10 cellular contexts compared by ENCODE assay signal in genomic region chr6:10531513-10531912, GRCh38. TPM values are rescaled to one million over a fixed set of nuclear protein-coding genes. Genes with fewer than 3 reads are reported as not detected.
DNase-seq lines count a peak whose midpoint lies in the region; ATAC-seq and TF ChIP-seq lines count a peak whose summit lies in the region.
"Had no signal": no experiment of that assay in that cellular context is flagged by ENCODE, and none has a peak within 500 bp of the region (broad histone marks: within the 10 kb centered on the region; RNA-seq: fewer than 3 reads in every experiment).

No MANE protein-coding gene starts in this region.

- intact Hi-C loops in lower lobe of right lung (cut with DNase I): no loop called here

- TF ChIP-seq POLR2A in Peyer's patch (IDR thresholded peaks at IDR 0.05): no peak

- no peaks in the 10 kb centered on the region for H3K9me3 ChIP-seq in CD4-positive, CD25-positive, alpha-beta regulatory T cell (ENCODE audit: control insufficient read depth in 2 of 2, low read length in 2 of 2)
- H3K9me3 ChIP-seq in lower lobe of right lung (no peaks in the 10 kb centered on the region), Peyer's patch (no peaks in the 10 kb centered on the region)
- H3K9me3 ChIP-seq: esophagus muscularis mucosa had no signal

- peaks cover 35% of the 10 kb centered on the region for H3K4me1 ChIP-seq in CD4-positive, CD25-positive, alpha-beta regulatory T cell (ENCODE audit: control insufficient read depth, insufficient read depth, low read length, poor library complexity, severe bottlenecking)
- peaks cover 65% of the 10 kb centered on the region for H3K4me1 ChIP-seq in lower lobe of right lung
- peaks cover 0 to 17% (median 9%) of the 10 kb centered on the region in 4 donors for H3K4me1 ChIP-seq in Peyer's patch

- H3K4me3 ChIP-seq in CD4-positive, CD25-positive, alpha-beta regulatory T cell (ENCODE audit: low read depth, low read length): peak overlapping the region; percentile 72
- H3K4me3 ChIP-seq in lower lobe of right lung (peak overlapping the region; percentile 55), Peyer's patch (peak overlapping the region in 2 of 4 donors; percentile 56 to 57)
- H3K4me3 ChIP-seq: lung had no signal

- no peaks in the 10 kb centered on the region for H3K9me3 Mint-ChIP-seq in CD4-positive, CD25-positive, alpha-beta regulatory T cell
- H3K9me3 Mint-ChIP-seq in glutamatergic neuron (ENCODE audit: unreplicated experiment): peaks cover 4% of the 10 kb centered on the region

- peaks cover 4% of the 10 kb centered on the region for H3K36me3 Mint-ChIP-seq in CD4-positive, CD25-positive, alpha-beta regulatory T cell
- H3K36me3 Mint-ChIP-seq in glutamatergic neuron (ENCODE audit: unreplicated experiment): no peaks in the 10 kb centered on the region

- TF ChIP-seq CTCF in lower lobe of right lung (IDR thresholded peaks at IDR 0.05) (no peak), glutamatergic neuron (IDR thresholded peaks at IDR 0.05; ENCODE audit: partially characterized antibody, unreplicated experiment) (no peak), Peyer's patch (IDR thresholded peaks at IDR 0.05) (peak in 1 of 6 experiments; percentile 20)

- peaks cover 19 to 71% (median 49%) of the 10 kb centered on the region in 4 donors for H3K4me1 Mint-ChIP-seq in CD4-positive, CD25-positive, alpha-beta regulatory T cell
- H3K4me1 Mint-ChIP-seq in glutamatergic neuron (ENCODE audit: low read depth, unreplicated experiment): no peaks in the 10 kb centered on the region

- no peaks in the 10 kb centered on the region for H3K27me3 Mint-ChIP-seq in CD4-positive, CD25-positive, alpha-beta regulatory T cell
- H3K27me3 Mint-ChIP-seq in glutamatergic neuron (ENCODE audit: unreplicated experiment): peaks cover 2% of the 10 kb centered on the region

- H3K27me3 ChIP-seq in CD4-positive, CD25-positive, alpha-beta regulatory T cell (ENCODE audit: control insufficient read depth, insufficient read depth, low read length): no peaks in the 10 kb centered on the region
- H3K27me3 ChIP-seq in lower lobe of right lung (ENCODE audit: low read depth): no peaks in the 10 kb centered on the region
- H3K27me3 ChIP-seq in Peyer's patch: no peaks in the 10 kb centered on the region
- H3K27me3 ChIP-seq: esophagus muscularis mucosa had no signal

- peak overlapping the region; percentile 79 to 93 (median 86) for H3K4me3 Mint-ChIP-seq in CD4-positive, CD25-positive, alpha-beta regulatory T cell
- no peak overlapping the region for H3K4me3 Mint-ChIP-seq in glutamatergic neuron (ENCODE audit: unreplicated experiment)

- H3K36me3 ChIP-seq in CD4-positive, CD25-positive, alpha-beta regulatory T cell (ENCODE audit: control insufficient read depth, insufficient read depth, low read length): no peaks in the 10 kb centered on the region
- H3K36me3 ChIP-seq in lower lobe of right lung (no peaks in the 10 kb centered on the region), Peyer's patch (no peaks in the 10 kb centered on the region)
- H3K36me3 ChIP-seq: esophagus muscularis mucosa had no signal

- ATAC-seq in CD4-positive, CD25-positive, alpha-beta regulatory T cell (ENCODE audit: low read depth in 2 of 2): no peak
- ATAC-seq in GM21515 (IDR thresholded peaks at IDR 0.05; ENCODE audit: unreplicated experiment) (peak; percentile 19), lower lobe of right lung (peak in 1 of 2 donors; percentile 38), GM18498 (IDR thresholded peaks at IDR 0.05; ENCODE audit: unreplicated experiment) (no peak)

- peak overlapping the region in 2 of 3 donors; percentile 41 to 47 for H3K27ac Mint-ChIP-seq in CD4-positive, CD25-positive, alpha-beta regulatory T cell
- no peak overlapping the region for H3K27ac Mint-ChIP-seq in glutamatergic neuron (ENCODE audit: unreplicated experiment)

- DNase-seq in CD4-positive, CD25-positive, alpha-beta regulatory T cell: no peak
- DNase-seq in SKM-1 (lab: John Stamatoyannopoulos, UW; ENCODE audit: unreplicated experiment): peak; percentile 47
- DNase-seq in lower lobe of right lung: no peak
- DNase-seq in glutamatergic neuron: no peak
- DNase-seq in Peyer's patch: no peak
- no peak for DNase-seq in NCI-H1436 (lab: John Stamatoyannopoulos, UW)

- no peak overlapping the region for H3K27ac ChIP-seq in CD4-positive, CD25-positive, alpha-beta regulatory T cell (ENCODE audit: insufficient read depth, low read length, poor library complexity, severe bottlenecking)
- no peak overlapping the region for H3K27ac ChIP-seq in lower lobe of right lung
- H3K27ac ChIP-seq in Peyer's patch: no peak overlapping the region

RNA-seq across cellular contexts. Expression of gene GCNT2, which starts 10.4 kb away (rescaled TPM):
- 6.9 TPM for total RNA-seq in CD4-positive, CD25-positive, alpha-beta regulatory T cell
- polyA plus RNA-seq in CD4-positive, CD25-positive, alpha-beta regulatory T cell: 1 to 10 TPM in 3 of 4 donors, under 1 TPM in 1; 0.72 to 1.9 (median 1.3) TPM
- total RNA-seq in lower lobe of right lung (32.2 TPM), glutamatergic neuron (ENCODE audit: unreplicated experiment) (13.2 TPM), Peyer's patch (10 to 100 TPM; 12.4 to 92.5 (median 77.0) TPM)
